In the genomic region with DNA sequence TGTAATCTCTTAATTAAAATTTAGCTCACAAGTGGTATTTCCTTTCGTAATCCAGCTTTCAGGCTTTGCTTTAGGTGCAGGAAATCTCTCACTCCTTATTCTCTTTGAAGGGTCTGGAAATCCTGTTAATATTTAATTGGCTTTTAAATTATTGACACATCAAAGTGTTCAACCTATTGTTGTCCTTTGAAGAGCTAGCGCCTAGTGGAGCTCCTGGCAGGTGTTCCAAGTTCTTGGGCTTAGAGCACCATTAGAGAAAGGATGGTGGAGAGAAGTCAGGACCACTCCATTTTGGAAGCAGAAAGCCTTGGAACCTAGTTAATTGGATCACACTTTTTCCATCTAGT, we compare ENCODE assay signal across 9 cellular contexts.
DNase-seq lines count a peak whose midpoint lies in the region; ATAC-seq and TF ChIP-seq lines count a peak whose summit lies in the region.
"Had no signal": no experiment of that assay in that cellular context is flagged by ENCODE, and none has a peak within 500 bp of the region (broad histone marks: within the 10 kb centered on the region; RNA-seq: fewer than 3 reads in every experiment).

No MANE protein-coding gene starts in this region.

- CTCF ChIA-PET in Caco-2 (lab: Charles Lee) = interaction anchor here (0.5 to 1.0 kb wide), 2 partner anchors 115 to 281 kb away, joined by 3 to 5 read pairs; no protein-coding TSS in a partner anchor

- H3F3A ChIP-seq in neural progenitor cell (ENCODE audit: low read depth) = peaks cover 8% of the 10 kb centered on the region

- H3K27ac Mint-ChIP-seq in Caco-2 (ENCODE audit: unreplicated experiment) (peak overlapping the region; percentile 51), brain (peak overlapping the region in 3 of 5 experiments; percentile 81 to 97 (median 90)), neural progenitor cell (peak overlapping the region; percentile 81)
- H3K27ac Mint-ChIP-seq: T-cell had no signal

- H3K36me3 Mint-ChIP-seq in Caco-2 (ENCODE audit: insufficient read depth, unreplicated experiment) = peaks cover 30% of the 10 kb centered on the region
- H3K36me3 Mint-ChIP-seq in brain = peaks cover 12% of the 10 kb centered on the region
- H3K36me3 Mint-ChIP-seq in neural progenitor cell = peaks cover 17% of the 10 kb centered on the region
- H3K36me3 Mint-ChIP-seq: T-cell had no signal

- no peaks in the 10 kb centered on the region for H4K20me1 ChIP-seq in neural progenitor cell (ENCODE audit: low read depth)

- DNase-seq in Caco-2 = peak in 1 of 2 experiments; percentile 20
- peak; percentile 59 for DNase-seq in NCI-H146 (lab: John Stamatoyannopoulos, UW)
- no peak for DNase-seq in neural progenitor cell (ENCODE audit: low spot score)
- DNase-seq in substantia nigra (lab: John Stamatoyannopoulos, UW) = no peak
- DNase-seq in mesenteric fat pad (ENCODE audit: low spot score) = no peak
- DNase-seq: T-cell had no signal

- H3K4me3 ChIP-seq in Caco-2 (ENCODE audit: low read depth, low read length) (no peak overlapping the region), neural progenitor cell (no peak overlapping the region)

- no peak overlapping the region for H3K4me2 ChIP-seq in neural progenitor cell

- H3K4me3 Mint-ChIP-seq in Caco-2 (ENCODE audit: unreplicated experiment) (no peak overlapping the region), brain (no peak overlapping the region), neural progenitor cell (no peak overlapping the region)
- H3K4me3 Mint-ChIP-seq: T-cell had no signal

- H3K9me3 ChIP-seq in Caco-2 = no peaks in the 10 kb centered on the region
- no peaks in the 10 kb centered on the region for H3K9me3 ChIP-seq in neural progenitor cell (ENCODE audit: low read depth)

- no peaks in the 10 kb centered on the region for H3K9me3 Mint-ChIP-seq in Caco-2 (ENCODE audit: unreplicated experiment)
- H3K9me3 Mint-ChIP-seq in brain = peaks cover 0 to 13% (median 0%) of the 10 kb centered on the region in 5 experiments
- peaks cover 4% of the 10 kb centered on the region for H3K9me3 Mint-ChIP-seq in neural progenitor cell
- H3K9me3 Mint-ChIP-seq: T-cell had no signal

- POLR2A ChIA-PET in Caco-2 (lab: Charles Lee) = no interaction called here

- ATAC-seq in GM21825 (IDR thresholded peaks at IDR 0.05; ENCODE audit: unreplicated experiment) = no peak
- ATAC-seq in HG03565 (IDR thresholded peaks at IDR 0.05; ENCODE audit: unreplicated experiment) = no peak
- ATAC-seq: T-cell had no signal

- H3K36me3 ChIP-seq in Caco-2 (ENCODE audit: control insufficient read depth, insufficient read depth, low read length) (peaks cover 8% of the 10 kb centered on the region), neural progenitor cell (no peaks in the 10 kb centered on the region)

- H2AFZ ChIP-seq in neural progenitor cell (replicated peaks) = no peak overlapping the region

- H3K4me1 Mint-ChIP-seq in Caco-2 (ENCODE audit: low read depth, unreplicated experiment) (peaks cover 9% of the 10 kb centered on the region), brain (peaks cover 63% of the 10 kb centered on the region), neural progenitor cell (peaks cover 54% of the 10 kb centered on the region)

- no peak overlapping the region for H3K27ac ChIP-seq in neural progenitor cell
- H3K27ac ChIP-seq in substantia nigra (ENCODE audit: low read depth, low read length, poor library complexity, severe bottlenecking) = no peak overlapping the region

- H3K27me3 ChIP-seq in Caco-2 (replicated peaks; ENCODE audit: control insufficient read depth, insufficient read depth, low read length) (no peaks in the 10 kb centered on the region), neural progenitor cell (no peaks in the 10 kb centered on the region)

- no peak overlapping the region for H3K9ac ChIP-seq in neural progenitor cell

- H3K79me2 ChIP-seq in neural progenitor cell (ENCODE audit: low read depth) = no peaks in the 10 kb centered on the region

- BruUV-seq in Caco-2 (replicated peaks; lab: Mats Ljungman, UMichigan) = no TSS peak

- H3K4me1 ChIP-seq in Caco-2 = peaks cover 18% of the 10 kb centered on the region
- H3K4me1 ChIP-seq in neural progenitor cell = peaks cover 20% of the 10 kb centered on the region

- intact Hi-C loops in Caco-2 (cut with micrococcal nuclease; ENCODE audit: unreplicated experiment) = no loop called here

- TF ChIP-seq CTCF in Caco-2 (IDR thresholded peaks at IDR 0.05; ENCODE audit: insufficient read depth in 1 of 2, low read depth in 1 of 2, low read length in 1 of 2, severe bottlenecking in 1 of 2, unreplicated experiment in 1 of 2) (no peak), brain (conservative IDR thresholded peaks at IDR 0.05) (no peak), neural progenitor cell (IDR thresholded peaks at IDR 0.05) (no peak)

- no peaks in the 10 kb centered on the region for H3K27me3 Mint-ChIP-seq in Caco-2 (ENCODE audit: insufficient read depth, unreplicated experiment)
- H3K27me3 Mint-ChIP-seq in brain = peaks cover 3% of the 10 kb centered on the region
- H3K27me3 Mint-ChIP-seq in neural progenitor cell (ENCODE audit: insufficient read depth, low read depth) = peaks cover 12% of the 10 kb centered on the region
- H3K27me3 Mint-ChIP-seq: T-cell had no signal
